In the genomic region with DNA sequence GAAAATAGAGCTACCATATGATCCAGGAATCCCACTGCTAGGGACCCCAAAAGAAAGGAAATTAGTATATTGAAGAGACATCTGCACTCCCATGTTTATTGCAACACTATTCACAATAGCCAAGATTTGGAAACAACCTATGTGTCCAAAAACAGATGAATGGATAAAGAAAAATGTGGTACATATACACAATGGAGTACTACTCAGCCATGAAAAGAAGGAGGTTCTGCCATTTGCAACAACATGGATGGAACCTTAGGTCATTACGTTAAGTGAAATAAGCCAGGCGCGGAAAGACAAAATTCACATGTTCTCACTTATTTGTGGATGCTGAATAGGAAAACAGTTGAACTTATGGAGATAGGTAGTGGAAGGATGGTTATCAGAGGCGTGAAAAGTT, we compare ENCODE assay signal across 35 cellular contexts.
"Had no signal": no experiment of that assay in that cellular context is flagged by ENCODE, and none has a peak within 500 bp of the region (broad histone marks: within the 10 kb centered on the region; RNA-seq: fewer than 3 reads in every experiment).

No MANE protein-coding gene starts in this region.

- DNase-seq: Karpas-422, Kasumi-1, MG63, MM.1S, MV-4-11, NCI-H1048, NCI-H1092, NCI-H1092 treated with DMSO at 0.1 percent for 48 hours, NCI-H1105, NCI-H1105 treated with DMSO at 0.1 percent for 48 hours, NCI-H1417, NCI-H1417 treated with DMSO at 0.1 percent for 48 hours, NCI-H1436, NCI-H1436 treated with DMSO at 0.1 percent for 48 hours, NCI-H146, NCI-H1694, NCI-H1694 treated with DMSO at 0.1 percent for 48 hours, NCI-H187, NCI-H187 treated with DMSO at 0.1 percent for 48 hours, NCI-H1930, NCI-H2029, NCI-H2029 treated with DMSO at 0.1 percent for 48 hours, NCI-H2081, NCI-H2081 treated with DMSO at 0.1 percent for 48 hours, NCI-H2107, NCI-H2171, NCI-H2171 treated with DMSO at 0.1 percent for 48 hours, NCI-H2227 treated with DMSO at 0.1 percent for 48 hours, NCI-H226, NCI-H345, NCI-H446, NCI-H446 treated with DMSO at 0.1 percent for 48 hours, NCI-H510A, NCI-H510A treated with DMSO at 0.1 percent for 48 hours, NCI-H524 had no signal

- H3K36me3 ChIP-seq: MG63 had no signal

- H3K4me3 ChIP-seq: MG63 had no signal

- H3K27me3 ChIP-seq: MG63 had no signal
